In the genomic region with DNA sequence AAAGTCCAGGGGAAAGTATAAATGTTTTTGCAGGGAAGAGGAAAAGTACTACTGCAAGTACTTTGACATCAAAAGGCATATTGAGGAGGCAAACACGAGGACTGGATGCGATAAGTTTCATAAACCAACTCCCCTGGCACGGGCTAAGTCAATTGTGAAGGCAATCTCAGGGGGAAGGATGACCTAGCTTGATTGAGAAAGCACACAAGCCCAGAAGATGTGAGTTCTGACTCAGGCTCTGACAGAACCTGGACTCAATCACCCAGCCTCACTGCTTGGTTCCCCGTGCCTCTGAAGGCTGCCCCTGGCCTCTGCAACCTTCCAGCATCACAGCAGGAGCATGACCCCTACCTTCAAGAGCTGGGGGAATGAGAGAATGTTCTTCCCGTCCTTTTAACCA, we compare ENCODE assay signal across 15 cellular contexts.
"Had no signal": no experiment of that assay in that cellular context is flagged by ENCODE, and none has a peak within 500 bp of the region (broad histone marks: within the 10 kb centered on the region; RNA-seq: fewer than 3 reads in every experiment).

No MANE protein-coding gene starts in this region.

- H3K4me1 Mint-ChIP-seq: natural killer cell had no signal

- H3K9me3 Mint-ChIP-seq: dendritic cell treated with granulocyte-macrophage colony-stimulating factor and Interleukin-4, amounts not matched to agents 40 ng/mL and 50 ng/mL, for 4 days; effector memory CD8-positive, alpha-beta T cell; natural killer cell had no signal

- H3K36me3 Mint-ChIP-seq: natural killer cell had no signal

- H3K27ac Mint-ChIP-seq: dendritic cell treated with granulocyte-macrophage colony-stimulating factor and Interleukin-4, amounts not matched to agents 40 ng/mL and 50 ng/mL, for 4 days; effector memory CD8-positive, alpha-beta T cell; natural killer cell had no signal

- ATAC-seq: effector memory CD8-positive, alpha-beta T cell; foreskin keratinocyte; heart left ventricle; left lobe of liver; natural killer cell; psoas muscle; right lobe of liver had no signal

- H3K4me3 ChIP-seq: heart left ventricle, psoas muscle, right lobe of liver, spleen, uterus had no signal

- DNase-seq: activated gamma-delta T cell treated with Interleukin-2 at 50 U/mL for 16 hours; caudate nucleus; effector memory CD8-positive, alpha-beta T cell; foreskin keratinocyte; heart left ventricle; islet precursor cell; natural killer cell; occipital lobe; psoas muscle; right lobe of liver; spleen; uterus had no signal

- H3K4me3 Mint-ChIP-seq: dendritic cell treated with granulocyte-macrophage colony-stimulating factor and Interleukin-4, amounts not matched to agents 40 ng/mL and 50 ng/mL, for 4 days; effector memory CD8-positive, alpha-beta T cell; natural killer cell; T-helper 2 cell treated with Interferon-gamma antibody and Interleukin-4, amounts not matched to agents 5 μg/mL and 100 μg/mL, for 36 hours had no signal
